Comparison of ENCODE assay signal across 26 cellular contexts in genomic region chr7:86765931-86766330, GRCh38.
"Had no signal": no experiment of that assay in that cellular context is flagged by ENCODE, and none has a peak within 500 bp of the region (broad histone marks: within the 10 kb centered on the region; RNA-seq: fewer than 3 reads in every experiment).

No MANE protein-coding gene starts in this region.

- H3K9me3 ChIP-seq: heart left ventricle, neutrophil, right atrium auricular region, right lobe of liver, tibial nerve had no signal

- H3K4me1 ChIP-seq: heart left ventricle, parathyroid adenoma, right atrium auricular region, right lobe of liver, tibial nerve had no signal

- H3K4me3 ChIP-seq: heart left ventricle, neural progenitor cell, right atrium auricular region, right lobe of liver, smooth muscle cell, tibial nerve had no signal

- ATAC-seq: heart left ventricle; left cardiac atrium; left lobe of liver; natural killer cell; right lobe of liver; stimulated activated memory B cell treated with anti-CD40 and anti-IgM and Interleukin-4, amounts not matched to agents 10 μg/mL and 1 μg/mL and 100 μg/mL, for 72 hours; stimulated activated naive CD8-positive, alpha-beta T cell treated with anti-CD3 and anti-CD28 coated beads, Interleukin-15, amount 100 ng/mL, for 72 hours had no signal

- H3K36me3 ChIP-seq: heart left ventricle, neural progenitor cell, neutrophil, right atrium auricular region, right lobe of liver, tibial nerve had no signal

- FAIRE-seq: keratinocyte, urothelium cell line had no signal

- DNase-seq: glutamatergic neuron; heart left ventricle; kidney glomerular epithelial cell; left cardiac atrium; naive B cell; natural killer cell; nephron progenitor cell; occipital lobe; right lobe of liver; stimulated activated CD4-positive, alpha-beta T cell treated with anti-CD3 and anti-CD28 coated beads, Interleukin-1b, Interleukin-23, amount 100 ng/mL, for 48 hours; stimulated activated CD4-positive, alpha-beta T cell treated with anti-CD3 and anti-CD28 coated beads, Interleukin-2, amount 100 ng/mL, for 48 hours; stimulated activated CD4-positive, alpha-beta T cell treated with anti-CD3 and anti-CD28 coated beads, Interleukin-4, amount 100 ng/mL, for 4 hours; stimulated activated CD8-positive, alpha-beta memory T cell treated with anti-CD3 and anti-CD28 coated beads, Interleukin-4, amount 100 ng/mL, for 48 hours; stimulated activated naive CD4-positive, alpha-beta T cell treated with Interleukin-2 at 50 U/mL for 16 hours; stimulated activated naive CD8-positive, alpha-beta T cell treated with anti-CD3 and anti-CD28 coated beads, Interleukin-15, amount 100 ng/mL, for 72 hours; substantia nigra had no signal

- H3K27me3 ChIP-seq: heart left ventricle, neural progenitor cell, neutrophil, right atrium auricular region, right lobe of liver, tibial nerve had no signal

- H3K27ac ChIP-seq: heart left ventricle, neural progenitor cell, neutrophil, parathyroid adenoma, right atrium auricular region, right lobe of liver, tibial nerve had no signal
